Comparison of ENCODE assay signal across 27 cellular contexts in the genomic region with DNA sequence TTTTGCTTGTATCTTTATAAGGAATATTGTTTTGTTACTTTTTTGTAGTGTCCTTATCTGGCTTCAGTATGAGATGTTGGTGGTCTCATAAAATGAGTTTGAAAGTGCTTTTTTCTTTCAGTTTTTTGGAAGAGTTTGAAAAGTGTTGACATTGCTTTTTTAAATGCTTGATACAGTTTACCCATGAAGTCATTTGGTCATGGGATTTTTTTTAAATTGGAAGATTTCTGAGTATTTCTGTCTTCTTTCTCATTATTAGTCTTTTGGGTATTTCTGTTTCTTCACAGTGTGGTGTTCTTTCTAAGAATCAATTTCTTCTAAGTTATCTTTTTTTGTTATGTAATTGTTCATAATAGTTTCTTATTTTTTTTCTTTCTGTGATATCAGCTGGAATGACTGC. TPM values are rescaled to one million over a fixed set of nuclear protein-coding genes. Genes with fewer than 3 reads are reported as not detected.
A peak's percentile ranks its signal among the peaks of the same experiment; 100 is the strongest.
DNase-seq lines count a peak whose midpoint lies in the region; ATAC-seq and TF ChIP-seq lines count a peak whose summit lies in the region.
"Had no signal": no experiment of that assay in that cellular context is flagged by ENCODE, and none has a peak within 500 bp of the region (broad histone marks: within the 10 kb centered on the region; RNA-seq: fewer than 3 reads in every experiment).

No MANE protein-coding gene starts in this region.

- H3K4me1 Mint-ChIP-seq in activated CD4-positive, alpha-beta T cell treated with anti-CD3 and anti-CD28 coated beads, Interleukin-2, amount 10 ng/mL, durations not matched to agents 7 days and 5 days = peaks cover 35% of the 10 kb centered on the region
- peaks cover 65% of the 10 kb centered on the region for H3K4me1 Mint-ChIP-seq in CD4-positive, alpha-beta T cell (ENCODE audit: low read depth)
- peaks cover 55% of the 10 kb centered on the region for H3K4me1 Mint-ChIP-seq in activated CD4-positive, alpha-beta memory T cell treated with anti-CD3 and anti-CD28 coated beads, Interleukin-2, amount 10 ng/mL, durations not matched to agents 7 days and 5 days
- peaks cover 43 to 92% of the 10 kb centered on the region in 2 donors for H3K4me1 Mint-ChIP-seq in immature natural killer cell
- H3K4me1 Mint-ChIP-seq: brain had no signal

- H3K27me3 Mint-ChIP-seq in activated CD4-positive, alpha-beta T cell treated with anti-CD3 and anti-CD28 coated beads, Interleukin-2, amount 10 ng/mL, durations not matched to agents 7 days and 5 days = no peaks in the 10 kb centered on the region
- no peaks in the 10 kb centered on the region for H3K27me3 Mint-ChIP-seq in CD4-positive, alpha-beta T cell
- no peaks in the 10 kb centered on the region for H3K27me3 Mint-ChIP-seq in activated CD4-positive, alpha-beta memory T cell treated with anti-CD3 and anti-CD28 coated beads, Interleukin-2, amount 10 ng/mL, durations not matched to agents 7 days and 5 days
- no peaks in the 10 kb centered on the region for H3K27me3 Mint-ChIP-seq in immature natural killer cell (ENCODE audit: low read depth in 3 of 3)
- H3K27me3 Mint-ChIP-seq: brain had no signal

- POLR2A ChIA-PET in activated CD4-positive, alpha-beta T cell treated with anti-CD3 and anti-CD28 coated beads, Interleukin-2, amount 10 ng/mL, durations not matched to agents 7 days and 5 days (lab: Charles Lee) = no interaction called here
- POLR2A ChIA-PET in CD4-positive, alpha-beta T cell (lab: Charles Lee) = no interaction called here
- POLR2A ChIA-PET in activated CD4-positive, alpha-beta memory T cell treated with anti-CD3 and anti-CD28 coated beads, Interleukin-2, amount 10 ng/mL, durations not matched to agents 7 days and 5 days (lab: Charles Lee) = interaction anchor here (0.8 to 3.9 kb wide), 2 partner anchors 11 to 19 kb away, joined by 3 to 18 read pairs; no protein-coding TSS in a partner anchor

- DNase-seq in activated CD4-positive, alpha-beta T cell treated with anti-CD3 and anti-CD28 coated beads, Interleukin-2, amount 10 ng/mL, durations not matched to agents 7 days and 5 days = no peak
- DNase-seq in activated CD4-positive, alpha-beta T cell treated with anti-CD3 and anti-CD28 coated beads for 48 hours = no peak
- DNase-seq in CD4-positive, alpha-beta T cell = no peak
- no peak for DNase-seq in activated CD4-positive, alpha-beta memory T cell treated with anti-CD3 and anti-CD28 coated beads, Interleukin-2, amount 10 ng/mL, durations not matched to agents 7 days and 5 days
- DNase-seq in immature natural killer cell (no peak), DMS 273 (lab: John Stamatoyannopoulos, UW; ENCODE audit: unreplicated experiment) (no peak), DMS53 (lab: John Stamatoyannopoulos, UW) (no peak)
- DNase-seq: BE2C; Caco-2; DND-41; effector CD4-positive, alpha-beta T cell; erythroblast; foreskin fibroblast; GOT3; heart left ventricle; KBM-7; left colon; mesendoderm; NCI-H146; NCI-H510A; ovary; retina; SHP77 treated with DMSO at 0.1 percent for 48 hours; uterus had no signal

- peak overlapping the region; percentile 71 for H3K27ac Mint-ChIP-seq in activated CD4-positive, alpha-beta T cell treated with anti-CD3 and anti-CD28 coated beads, Interleukin-2, amount 10 ng/mL, durations not matched to agents 7 days and 5 days
- H3K27ac Mint-ChIP-seq in CD4-positive, alpha-beta T cell = peak overlapping the region; percentile 45
- peak overlapping the region; percentile 36 for H3K27ac Mint-ChIP-seq in activated CD4-positive, alpha-beta memory T cell treated with anti-CD3 and anti-CD28 coated beads, Interleukin-2, amount 10 ng/mL, durations not matched to agents 7 days and 5 days
- peak overlapping the region in 4 of 6 donors; percentile 41 to 68 (median 50) for H3K27ac Mint-ChIP-seq in immature natural killer cell
- H3K27ac Mint-ChIP-seq: brain had no signal

- peaks cover 64% of the 10 kb centered on the region for H3K9me3 Mint-ChIP-seq in activated CD4-positive, alpha-beta T cell treated with anti-CD3 and anti-CD28 coated beads, Interleukin-2, amount 10 ng/mL, durations not matched to agents 7 days and 5 days
- H3K9me3 Mint-ChIP-seq in CD4-positive, alpha-beta T cell = no peaks in the 10 kb centered on the region
- peaks cover 73% of the 10 kb centered on the region for H3K9me3 Mint-ChIP-seq in activated CD4-positive, alpha-beta memory T cell treated with anti-CD3 and anti-CD28 coated beads, Interleukin-2, amount 10 ng/mL, durations not matched to agents 7 days and 5 days
- peaks cover 0 to 8% (median 4%) of the 10 kb centered on the region in 6 donors for H3K9me3 Mint-ChIP-seq in immature natural killer cell

- intact Hi-C loops in CD4-positive, alpha-beta T cell (cut with DNase I, micrococcal nuclease) = no loop called here

- peaks cover 18% of the 10 kb centered on the region for H3K9me3 ChIP-seq in CD4-positive, alpha-beta T cell (ENCODE audit: control insufficient read depth, low read length)
- H3K9me3 ChIP-seq: BE2C, thoracic aorta, uterus had no signal

- ATAC-seq in CD4-positive, alpha-beta T cell (ENCODE audit: poor library complexity) = no peak
- no peak for ATAC-seq in HG03521 (IDR thresholded peaks at IDR 0.05; ENCODE audit: unreplicated experiment)
- ATAC-seq: heart left ventricle, left colon had no signal

- H3K27ac ChIP-seq in CD4-positive, alpha-beta T cell (ENCODE audit: low read depth, low read length) = no peak overlapping the region
- H3K27ac ChIP-seq: heart left ventricle, ovary, thoracic aorta, uterus had no signal

- no peak for TF ChIP-seq CTCF in CD4-positive, alpha-beta T cell (IDR thresholded peaks at IDR 0.05)

- CTCF ChIA-PET in activated CD4-positive, alpha-beta T cell treated with anti-CD3 and anti-CD28 coated beads, Interleukin-2, amount 10 ng/mL, durations not matched to agents 7 days and 5 days (lab: Charles Lee) = no interaction called here
- CTCF ChIA-PET in CD4-positive, alpha-beta T cell (lab: Charles Lee) = interaction anchor here (1.4 kb wide), 1 partner anchor 19 kb away, joined by 5 read pairs; no protein-coding TSS in a partner anchor
- CTCF ChIA-PET in activated CD4-positive, alpha-beta memory T cell treated with anti-CD3 and anti-CD28 coated beads, Interleukin-2, amount 10 ng/mL, durations not matched to agents 7 days and 5 days (lab: Charles Lee) = no interaction called here

- no peaks in the 10 kb centered on the region for H3K27me3 ChIP-seq in CD4-positive, alpha-beta T cell (ENCODE audit: control insufficient read depth, insufficient read depth, low read length)
- H3K27me3 ChIP-seq: BE2C, heart left ventricle, ovary, uterus had no signal

- no peak overlapping the region for H3K4me3 Mint-ChIP-seq in activated CD4-positive, alpha-beta T cell treated with anti-CD3 and anti-CD28 coated beads, Interleukin-2, amount 10 ng/mL, durations not matched to agents 7 days and 5 days
- no peak overlapping the region for H3K4me3 Mint-ChIP-seq in CD4-positive, alpha-beta T cell
- no peak overlapping the region for H3K4me3 Mint-ChIP-seq in activated CD4-positive, alpha-beta memory T cell treated with anti-CD3 and anti-CD28 coated beads, Interleukin-2, amount 10 ng/mL, durations not matched to agents 7 days and 5 days
- H3K4me3 Mint-ChIP-seq in immature natural killer cell = no peak overlapping the region
- H3K4me3 Mint-ChIP-seq: brain had no signal

- peaks cover 98% of the 10 kb centered on the region for H3K36me3 Mint-ChIP-seq in activated CD4-positive, alpha-beta T cell treated with anti-CD3 and anti-CD28 coated beads, Interleukin-2, amount 10 ng/mL, durations not matched to agents 7 days and 5 days (ENCODE audit: low read depth)
- H3K36me3 Mint-ChIP-seq in CD4-positive, alpha-beta T cell (ENCODE audit: low read depth) = peaks cover 98% of the 10 kb centered on the region
- H3K36me3 Mint-ChIP-seq in activated CD4-positive, alpha-beta memory T cell treated with anti-CD3 and anti-CD28 coated beads, Interleukin-2, amount 10 ng/mL, durations not matched to agents 7 days and 5 days (ENCODE audit: low read depth) = peaks cover 98% of the 10 kb centered on the region
- peaks cover 40 to 64% (median 45%) of the 10 kb centered on the region in 3 donors for H3K36me3 Mint-ChIP-seq in immature natural killer cell

RNA-seq across cellular contexts. Expression of a gene that starts 15.1 kb away (rescaled TPM):
- 10 to 100 TPM; 45.0 to 46.7 TPM for total RNA-seq in activated CD4-positive, alpha-beta T cell treated with anti-CD3 and anti-CD28 coated beads, Interleukin-2, amount 10 ng/mL, durations not matched to agents 7 days and 5 days
- 10 to 100 TPM; 56.0 to 57.9 TPM for total RNA-seq in CD4-positive, alpha-beta T cell
- total RNA-seq in activated CD4-positive, alpha-beta memory T cell treated with anti-CD3 and anti-CD28 coated beads, Interleukin-2, amount 10 ng/mL, durations not matched to agents 7 days and 5 days = 10 to 100 TPM; 86.2 to 88.3 TPM
- polyA plus RNA-seq in immature natural killer cell = 10 to 100 TPM in 2 of 3 donors, 1 to 10 TPM in 1; 7.9 to 11.3 (median 11.2) TPM
